In the genomic region with DNA sequence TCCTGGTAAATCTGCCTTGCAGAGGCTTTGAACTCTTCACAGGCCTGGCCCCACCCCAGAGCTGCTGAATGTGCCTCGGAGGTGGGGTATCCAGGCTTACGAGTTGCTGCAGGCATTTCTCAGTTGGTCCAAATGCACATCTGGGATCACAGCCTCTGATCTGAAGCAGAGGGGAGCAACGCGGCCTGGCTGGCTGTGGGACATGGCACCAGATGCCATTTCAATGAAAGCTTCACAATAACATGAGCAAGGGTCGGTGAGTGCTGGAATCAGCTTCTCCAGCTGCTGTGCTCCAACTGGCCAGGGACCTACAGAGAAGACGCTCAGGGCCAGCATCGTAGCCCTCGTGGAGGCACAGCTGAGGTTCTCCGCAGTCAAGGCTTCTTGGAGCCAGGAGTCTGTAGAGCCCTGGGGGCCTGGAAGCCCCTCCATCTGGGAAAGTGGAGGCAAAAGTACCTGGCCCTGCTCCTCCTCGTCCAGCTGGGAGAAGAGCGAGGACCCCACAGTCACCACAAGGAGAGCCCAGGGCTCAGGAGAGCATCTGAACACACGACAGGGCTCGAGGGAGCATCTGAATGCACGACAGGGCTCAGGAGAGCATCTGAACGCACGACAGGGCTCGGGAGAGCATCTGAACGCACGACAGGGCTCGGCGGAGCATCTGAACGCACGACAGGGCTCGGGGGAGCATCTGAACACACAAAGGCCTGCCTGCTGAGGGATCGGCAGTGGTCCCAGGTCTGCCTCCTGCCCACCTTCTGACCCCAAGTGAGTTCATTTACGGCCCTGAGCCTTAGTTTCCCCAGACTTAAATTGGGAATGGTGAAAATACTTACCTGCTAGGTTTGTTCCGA, we compare ENCODE assay signal across 23 cellular contexts.
DNase-seq lines count a peak whose midpoint lies in the region; ATAC-seq, FAIRE-seq and TF ChIP-seq lines count a peak whose summit lies in the region.
"Had no signal": no experiment of that assay in that cellular context is flagged by ENCODE, and none has a peak within 500 bp of the region (broad histone marks: within the 10 kb centered on the region; RNA-seq: fewer than 3 reads in every experiment).

No MANE protein-coding gene starts in this region.

- WGBS in SK-N-SH (ENCODE audit: low lambda C conversion rate) = 41% methylated on average over 12 of the region's 27 CpGs

- H3K27me3 Mint-ChIP-seq in osteocyte (ENCODE audit: unreplicated experiment) (no peaks in the 10 kb centered on the region), type B pancreatic cell (peaks cover 4% of the 10 kb centered on the region)

- H3K9ac ChIP-seq in SK-N-SH = no peak overlapping the region

- no peaks in the 10 kb centered on the region for H4K20me1 ChIP-seq in SK-N-SH (ENCODE audit: insufficient read depth)

- H3K9me3 ChIP-seq in SK-N-SH (peaks cover 6% of the 10 kb centered on the region; the same call in 1 of the 2 replicates), lower lobe of right lung (peaks cover 4% of the 10 kb centered on the region)

- H3K27ac ChIP-seq in SK-N-SH (ENCODE audit: low read depth in 2 of 2, low read length in 1 of 2) = no peak overlapping the region; a peak in 1 of 4 replicates
- H3K27ac ChIP-seq in lower lobe of right lung = no peak overlapping the region

- H3K79me2 ChIP-seq in SK-N-SH (ENCODE audit: insufficient read depth) = no peaks in the 10 kb centered on the region

- no peaks in the 10 kb centered on the region for H3K36me3 ChIP-seq in SK-N-SH (replicated peaks in 1 of 2; ENCODE audit: control insufficient read depth in 1 of 2, insufficient read depth in 2 of 2, low read length in 1 of 2)
- H3K36me3 ChIP-seq in lower lobe of right lung = no peaks in the 10 kb centered on the region

- TF ChIP-seq RAD21 in SK-N-SH (IDR thresholded peaks at IDR 0.05; ENCODE audit: low read length) = no peak

- H3K4me1 ChIP-seq in SK-N-SH (ENCODE audit: control insufficient read depth in 1 of 2, insufficient read depth in 2 of 2, low read depth in 1 of 2, low read length in 1 of 2) (peaks cover 0 to 36% of the 10 kb centered on the region in 2 experiments; a peak in 2 of 4 replicates), lower lobe of right lung (peaks cover 10% of the 10 kb centered on the region)

- H3K4me3 Mint-ChIP-seq in osteocyte (ENCODE audit: unreplicated experiment) (no peak overlapping the region), type B pancreatic cell (no peak overlapping the region)
- H3K4me3 Mint-ChIP-seq: B cell; stimulated activated naive CD8-positive, alpha-beta T cell treated with anti-CD3 and anti-CD28 coated beads, Interleukin-15, Interleukin-2, amounts not matched to agents 100 ng/mL and 50 ng/mL, for 24 hours; T-helper 1 cell treated with Interleukin-12 subunit alpha and Interleukin-12 subunit beta and Interleukin-4 antibody, amounts not matched to agents 30 μg/mL and 1 μg/mL, for 36 hours had no signal

- H3K4me3 ChIP-seq in SK-N-SH (ENCODE audit: low read depth in 2 of 2, low read length in 1 of 2) = no peak overlapping the region
- H3K4me3 ChIP-seq in lower lobe of right lung = no peak overlapping the region
- H3K4me3 ChIP-seq: GM12878, mucosa of descending colon had no signal

- FAIRE-seq in GM12891 (lab: Jason Lieb, UNC) = no peak
- FAIRE-seq: astrocyte, GM12878 had no signal

- H3K27ac Mint-ChIP-seq in osteocyte (ENCODE audit: unreplicated experiment) (no peak overlapping the region), type B pancreatic cell (peak overlapping the region; percentile 34)
- H3K27ac Mint-ChIP-seq: B cell; stimulated activated naive CD8-positive, alpha-beta T cell treated with anti-CD3 and anti-CD28 coated beads, Interleukin-15, Interleukin-2, amounts not matched to agents 100 ng/mL and 50 ng/mL, for 24 hours; T-helper 1 cell treated with Interleukin-12 subunit alpha and Interleukin-12 subunit beta and Interleukin-4 antibody, amounts not matched to agents 30 μg/mL and 1 μg/mL, for 36 hours had no signal

- no peak for TF ChIP-seq POLR2A in GM12891 (IDR thresholded peaks at IDR 0.05; ENCODE audit: low read depth, low read length)

- H3K27me3 ChIP-seq in SK-N-SH (ENCODE audit: insufficient read depth) = no peaks in the 10 kb centered on the region
- no peaks in the 10 kb centered on the region for H3K27me3 ChIP-seq in lower lobe of right lung (ENCODE audit: low read depth)

- CTCF ChIA-PET in SK-N-SH (lab: Yijun Ruan, JAX) = interaction anchor here (0.8 kb wide), 1 partner anchor 288 kb away, joined by 3 read pairs; no protein-coding TSS in a partner anchor

- intact Hi-C loops in lower lobe of right lung (cut with DNase I) = no loop called here

- H2AFZ ChIP-seq in SK-N-SH (ENCODE audit: low read depth) = no peak overlapping the region

- no peaks in the 10 kb centered on the region for H3K9me2 ChIP-seq in SK-N-SH

- H3K4me2 ChIP-seq in SK-N-SH = no peak overlapping the region

- no peaks in the 10 kb centered on the region for H3F3A ChIP-seq in SK-N-SH (replicated peaks; ENCODE audit: insufficient read depth)

- no peaks in the 10 kb centered on the region for H3K4me1 Mint-ChIP-seq in osteocyte (ENCODE audit: unreplicated experiment)
- peaks cover 14% of the 10 kb centered on the region for H3K4me1 Mint-ChIP-seq in type B pancreatic cell (ENCODE audit: unreplicated experiment)

- H3K36me3 Mint-ChIP-seq in osteocyte (ENCODE audit: unreplicated experiment) (no peaks in the 10 kb centered on the region), type B pancreatic cell (no peaks in the 10 kb centered on the region)

- TF ChIP-seq CTCF in SK-N-SH (IDR thresholded peaks at IDR 0.05) = no peak
- TF ChIP-seq CTCF in osteocyte (IDR thresholded peaks at IDR 0.05) = no peak
- TF ChIP-seq CTCF in type B pancreatic cell (conservative IDR thresholded peaks at IDR 0.05) = no peak
- no peak for TF ChIP-seq CTCF in lower lobe of right lung (IDR thresholded peaks at IDR 0.05)

- TF ChIP-seq EP300 in SK-N-SH (IDR thresholded peaks at IDR 0.05; ENCODE audit: borderline replicate concordance in 1 of 2, low read depth in 1 of 2, low read length in 1 of 2) = no peak; a peak in 1 of 4 replicates

- POLR2A ChIA-PET in SK-N-SH (lab: Yijun Ruan, JAX) = no interaction called here

- DNase-seq in SK-N-SH (peak; percentile 59), osteocyte (ENCODE audit: extremely low spot score, unreplicated experiment) (peak; percentile 67), type B pancreatic cell (ENCODE audit: extremely low spot score, unreplicated experiment) (peak; percentile 57), GM12891 (ENCODE audit: insufficient read length, low spot score) (no peak), germinal center (ENCODE audit: low spot score) (no peak), lower lobe of right lung (no peak)
- DNase-seq in activated CD8-positive, alpha-beta memory T cell treated with anti-CD3 and anti-CD28 coated beads, Interleukin-2, amount 50 U/mL, for 48 hours = peak; percentile 23
- DNase-seq: 8988T; activated naive CD4-positive, alpha-beta T cell; GF-D8; HCEC 1CT; KBM-7; left cardiac atrium; NCI-H2029; retina; SHP77 had no signal

- H3K9me3 Mint-ChIP-seq in osteocyte (ENCODE audit: unreplicated experiment) = peaks cover 16% of the 10 kb centered on the region
- H3K9me3 Mint-ChIP-seq in type B pancreatic cell = no peaks in the 10 kb centered on the region

- ATAC-seq in SK-N-SH treated with all-trans-retinoic acid at 6 μM for 48 hours (no peak), lower lobe of right lung (no peak)
- ATAC-seq: GM12878 had no signal

TF ChIP-seq in SK-N-SH, 30 proteins besides CTCF, POLR2A, EP300 and RAD21:
- no peak for TF ChIP-seq FOXJ3 (CRISPR knock-in tag; IDR thresholded peaks at IDR 0.05)
- no peak for TF ChIP-seq TCF12 (IDR thresholded peaks at IDR 0.05)

TF ChIP-seq in SK-N-SH treated with all-trans-retinoic acid at 6 μM for 48 hours, 23 proteins besides CTCF, POLR2A, EP300 and RAD21 (continues in another document):
- TF ChIP-seq, protein P1, sequence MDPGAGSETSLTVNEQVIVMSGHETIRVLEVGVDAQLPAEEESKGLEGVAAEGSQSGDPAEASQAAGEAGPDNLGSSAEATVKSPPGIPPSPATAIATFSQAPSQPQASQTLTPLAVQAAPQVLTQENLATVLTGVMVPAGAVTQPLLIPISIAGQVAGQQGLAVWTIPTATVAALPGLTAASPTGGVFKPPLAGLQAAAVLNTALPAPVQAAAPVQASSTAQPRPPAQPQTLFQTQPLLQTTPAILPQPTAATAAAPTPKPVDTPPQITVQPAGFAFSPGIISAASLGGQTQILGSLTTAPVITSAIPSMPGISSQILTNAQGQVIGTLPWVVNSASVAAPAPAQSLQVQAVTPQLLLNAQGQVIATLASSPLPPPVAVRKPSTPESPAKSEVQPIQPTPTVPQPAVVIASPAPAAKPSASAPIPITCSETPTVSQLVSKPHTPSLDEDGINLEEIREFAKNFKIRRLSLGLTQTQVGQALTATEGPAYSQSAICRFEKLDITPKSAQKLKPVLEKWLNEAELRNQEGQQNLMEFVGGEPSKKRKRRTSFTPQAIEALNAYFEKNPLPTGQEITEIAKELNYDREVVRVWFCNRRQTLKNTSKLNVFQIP (CRISPR knock-in tag; IDR thresholded peaks at IDR 0.05; ENCODE audit: borderline replicate concordance, low read depth) = no peak
- TF ChIP-seq PPARA (CRISPR knock-in tag; IDR thresholded peaks at IDR 0.05; ENCODE audit: borderline replicate concordance) (no peak), ZFP30 (CRISPR knock-in tag; IDR thresholded peaks at IDR 0.05) (no peak), ESRRG (CRISPR knock-in tag; IDR thresholded peaks at IDR 0.05) (no peak), SNAI2 (CRISPR knock-in tag; IDR thresholded peaks at IDR 0.05) (no peak), RARB (CRISPR knock-in tag; IDR thresholded peaks at IDR 0.05) (no peak)

TF ChIP-seq in GM12891, 5 proteins besides CTCF, POLR2A, EP300 and RAD21:
- no peak for TF ChIP-seq POU2F2 (IDR thresholded peaks at IDR 0.05; ENCODE audit: low read depth, low read length)

Comparison
In these comparisons a context has a peak if more than half of its experiments do, and no peak if none do; other contexts are left out.
1. DNase-seq: peak in SK-N-SH (single experiment), activated CD8-positive, alpha-beta memory T cell treated with anti-CD3 and anti-CD28 coated beads, Interleukin-2, amount 50 U/mL, for 48 hours (single experiment), osteocyte (single experiment) and type B pancreatic cell (single experiment); none in GM12891 (single experiment), germinal center (single experiment) and lower lobe of right lung (single experiment).